In the genomic region with DNA sequence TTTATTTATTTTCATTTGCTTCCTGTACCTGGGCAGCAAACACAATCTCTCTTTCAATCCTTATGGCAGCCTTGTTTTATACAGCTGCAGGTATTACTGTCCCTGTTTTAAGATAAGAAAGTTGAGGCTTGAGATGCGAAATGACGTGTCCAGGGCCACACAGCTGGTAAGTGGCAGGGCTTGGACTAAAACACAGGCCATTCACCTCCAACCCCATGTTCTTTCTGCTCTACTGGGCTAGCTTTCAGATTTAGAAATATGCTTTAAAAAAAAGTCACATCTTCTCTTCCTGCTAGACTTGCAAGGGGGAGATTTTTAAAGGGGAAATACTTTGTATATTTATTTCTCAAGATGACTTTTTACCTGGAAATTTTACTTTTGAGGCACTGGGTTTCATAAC, we compare ENCODE assay signal across 12 cellular contexts.
DNase-seq lines count a peak whose midpoint lies in the region; ATAC-seq lines count a peak whose summit lies in the region.
"Had no signal": no experiment of that assay in that cellular context is flagged by ENCODE, and none has a peak within 500 bp of the region (broad histone marks: within the 10 kb centered on the region; RNA-seq: fewer than 3 reads in every experiment).

No MANE protein-coding gene starts in this region.

- no peaks in the 10 kb centered on the region for H3K27me3 Mint-ChIP-seq in activated T-helper 17 cell treated with anti-CD3 and anti-CD28 coated beads, Interleukin-2, amount 50 U/mL, for 72 hours

- peak; percentile 86 for ATAC-seq in GM18520 (IDR thresholded peaks at IDR 0.05; ENCODE audit: unreplicated experiment)
- peak; percentile 89 for ATAC-seq in GM21367 (IDR thresholded peaks at IDR 0.05; ENCODE audit: unreplicated experiment)
- ATAC-seq in HG03045 (IDR thresholded peaks at IDR 0.05; ENCODE audit: unreplicated experiment), result peak; percentile 93
- peak; percentile 21 for ATAC-seq in activated T-helper 17 cell treated with anti-CD3 and anti-CD28 coated beads, Interleukin-2, amount 50 U/mL, for 72 hours (replicated peaks)

- H3K4me1 Mint-ChIP-seq in activated T-helper 17 cell treated with anti-CD3 and anti-CD28 coated beads, Interleukin-2, amount 50 U/mL, for 72 hours, result peaks cover 9% of the 10 kb centered on the region

- H3K36me3 Mint-ChIP-seq in activated T-helper 17 cell treated with anti-CD3 and anti-CD28 coated beads, Interleukin-2, amount 50 U/mL, for 72 hours (ENCODE audit: low read depth), result peaks cover 85% of the 10 kb centered on the region

- peak overlapping the region; percentile 55 for H3K27ac Mint-ChIP-seq in activated T-helper 17 cell treated with anti-CD3 and anti-CD28 coated beads, Interleukin-2, amount 50 U/mL, for 72 hours

- DNase-seq in A172 (ENCODE audit: low spot score) (no peak), globus pallidus (ENCODE audit: low spot score) (no peak), NCI-H524 (lab: John Stamatoyannopoulos, UW) (no peak), RPMI8226 (no peak)
- DNase-seq: activated CD4-positive, alpha-beta T cell treated with anti-CD3 and anti-CD28 coated beads for 1 hour; erythroblast; HCEC 1CT; NCI-H1105 treated with DMSO at 0.1 percent for 48 hours had no signal

- no peaks in the 10 kb centered on the region for H3K9me3 Mint-ChIP-seq in activated T-helper 17 cell treated with anti-CD3 and anti-CD28 coated beads, Interleukin-2, amount 50 U/mL, for 72 hours

- H3K4me3 Mint-ChIP-seq in activated T-helper 17 cell treated with anti-CD3 and anti-CD28 coated beads, Interleukin-2, amount 50 U/mL, for 72 hours, result no peak overlapping the region

Comparison
In these comparisons a context has a peak if more than half of its experiments do, and no peak if none do; other contexts are left out.
1. ATAC-seq: peak in every context shown above with its lines; median percentile 93 in HG03045; 89 in GM21367; 86 in GM18520; 21 in activated T-helper 17 cell treated with anti-CD3 and anti-CD28 coated beads, Interleukin-2, amount 50 U/mL, for 72 hours.